Comparison of ENCODE assay signal across 1 cellular context in genomic region chr19:19319725-19320361, GRCh38.
TF ChIP-seq lines count a peak whose summit lies in the region.

No MANE protein-coding gene starts in this region.

TF ChIP-seq in GM12878, 131 proteins besides CTCF, POLR2A, EP300 and RAD21:
- peak; percentile 64; the same call in 1 of the 2 replicates for TF ChIP-seq NKRF (conservative IDR thresholded peaks at IDR 0.05)
- TF ChIP-seq MEF2A (IDR thresholded peaks at IDR 0.05; ENCODE audit: insufficient read depth, low read depth, low read length), result no peak
- no peak for TF ChIP-seq RCOR1 (conservative IDR thresholded peaks at IDR 0.05; ENCODE audit: low read depth, low read length)
- 0 out of 2 replicates have a peak, but pooled peaks have one; percentile 22 for TF ChIP-seq NBN (IDR thresholded peaks at IDR 0.05)
- TF ChIP-seq BMI1 (IDR thresholded peaks at IDR 0.05; ENCODE audit: borderline replicate concordance), result no peak
- peak; percentile 20; the same call in 1 of the 2 replicates for TF ChIP-seq GATAD2B (conservative IDR thresholded peaks at IDR 0.05; ENCODE audit: low read depth)
- TF ChIP-seq BCL11A (IDR thresholded peaks at IDR 0.05; ENCODE audit: low read depth, low read length), result no peak
- TF ChIP-seq BCL3 (IDR thresholded peaks at IDR 0.05; ENCODE audit: borderline replicate concordance, insufficient read depth, low read depth, low read length, poor library complexity, severe bottlenecking), result no peak
- no peak for TF ChIP-seq NFXL1 (IDR thresholded peaks at IDR 0.05; ENCODE audit: borderline replicate concordance)
- TF ChIP-seq NR2C1 (IDR thresholded peaks at IDR 0.05), result no peak
- 0 out of 2 replicates have a peak, but pooled peaks have one; percentile 44 for TF ChIP-seq TCF3 (IDR thresholded peaks at IDR 0.05; ENCODE audit: borderline replicate concordance, insufficient read depth, low read depth, low read length)
- no peak for TF ChIP-seq ZBED1 (IDR thresholded peaks at IDR 0.05; ENCODE audit: borderline replicate concordance)
- no peak for TF ChIP-seq ZNF592 (IDR thresholded peaks at IDR 0.05)
- TF ChIP-seq NR2F1 (conservative IDR thresholded peaks at IDR 0.05), result no peak
- peak; percentile 11 to 39; a peak in 1 of 4 replicates for TF ChIP-seq IKZF2 (IDR thresholded peaks at IDR 0.05)
- TF ChIP-seq SMARCA5 (IDR thresholded peaks at IDR 0.05), result peak; percentile 30; the same call in 1 of the 2 replicates
- 0 out of 2 replicates have a peak, but pooled peaks have one; percentile 33 for TF ChIP-seq MLLT1 (IDR thresholded peaks at IDR 0.05)
- TF ChIP-seq JUNB (IDR thresholded peaks at IDR 0.05), result no peak
- no peak for TF ChIP-seq CUX1 (IDR thresholded peaks at IDR 0.05; ENCODE audit: insufficient replicate concordance, low read depth, low read length)
- peak in 1 of 2 experiments; percentile 45; a peak in 1 of 3 replicates for TF ChIP-seq EGR1 (IDR thresholded peaks at IDR 0.05; ENCODE audit: borderline replicate concordance in 1 of 2, low read depth in 2 of 2, low read length in 2 of 2)
- TF ChIP-seq DPF2 (IDR thresholded peaks at IDR 0.05), result 0 out of 2 replicates have a peak, but pooled peaks have one; percentile 13
- TF ChIP-seq LARP7 (IDR thresholded peaks at IDR 0.05), result 0 out of 2 replicates have a peak, but pooled peaks have one; percentile 30
